8 cellular contexts compared by ENCODE assay signal in genomic region chr9:129140397-129141065, GRCh38. TPM values are rescaled to one million over a fixed set of nuclear protein-coding genes. Genes with fewer than 3 reads are reported as not detected.
A peak's percentile ranks its signal among the peaks of the same experiment; 100 is the strongest.
DNase-seq lines count a peak whose midpoint lies in the region; ATAC-seq, FAIRE-seq and TF ChIP-seq lines count a peak whose summit lies in the region.

No MANE protein-coding gene starts in this region.

- H4K20me1 ChIP-seq in neural progenitor cell (ENCODE audit: low read depth): peaks cover 7% of the 10 kb centered on the region

- peaks cover 9% of the 10 kb centered on the region for H3K27me3 Mint-ChIP-seq in neural progenitor cell (ENCODE audit: insufficient read depth, low read depth)

- H3K4me1 Mint-ChIP-seq in neural progenitor cell: peaks cover 62% of the 10 kb centered on the region

- no peaks in the 10 kb centered on the region for H3K36me3 ChIP-seq in neural progenitor cell

- no peaks in the 10 kb centered on the region for H3K27me3 ChIP-seq in neural progenitor cell

- H3K9me3 ChIP-seq in neural progenitor cell (ENCODE audit: low read depth): no peaks in the 10 kb centered on the region

- peaks cover 10% of the 10 kb centered on the region for H3K36me3 Mint-ChIP-seq in neural progenitor cell

- TF ChIP-seq POLR2A in H54 (IDR thresholded peaks at IDR 0.05; ENCODE audit: low read depth, low read length) (peak; percentile 24; the same call in 1 of the 2 replicates), NB4 (IDR thresholded peaks at IDR 0.05; ENCODE audit: extremely low read depth, insufficient read length) (no peak)

- ATAC-seq in omental fat pad (ENCODE audit: low FRiP score): no peak

- FAIRE-seq in H54 (lab: Jason Lieb, UNC): no peak

- peak overlapping the region; percentile 83 for H3K4me3 Mint-ChIP-seq in neural progenitor cell

- H3K9ac ChIP-seq in neural progenitor cell: no peak overlapping the region

- H3K4me3 ChIP-seq in NB4 (ENCODE audit: low read depth, low read length) (no peak overlapping the region), foreskin fibroblast (ENCODE audit: low read depth in 1 of 2, low read length in 2 of 2) (peak overlapping the region; percentile 51 to 57), neural progenitor cell (peak overlapping the region; percentile 30)

- H3K27ac ChIP-seq in neural progenitor cell: peak overlapping the region; percentile 94

- H3F3A ChIP-seq in neural progenitor cell (ENCODE audit: low read depth): peaks cover 45% of the 10 kb centered on the region

- H3K4me1 ChIP-seq in neural progenitor cell: peaks cover 44% of the 10 kb centered on the region

- H3K9me3 Mint-ChIP-seq in neural progenitor cell: no peaks in the 10 kb centered on the region

- peaks cover 33% of the 10 kb centered on the region for H3K79me2 ChIP-seq in neural progenitor cell (ENCODE audit: low read depth)

- DNase-seq in GM03348 (ENCODE audit: low spot score): peak; percentile 36
- no peak for DNase-seq in H54 (ENCODE audit: insufficient read length, low spot score)
- peak; percentile 81 for DNase-seq in NB4 (ENCODE audit: low read depth)
- DNase-seq in activated CD8-positive, alpha-beta memory T cell treated with anti-CD3 and anti-CD28 coated beads, Interleukin-2, amount 50 U/mL, for 48 hours: peak; percentile 71
- peak in 1 of 2 donors; percentile 64 for DNase-seq in foreskin fibroblast
- DNase-seq in neural progenitor cell (ENCODE audit: low spot score): peak; percentile 58
- DNase-seq in omental fat pad (ENCODE audit: low spot score): no peak
- DNase-seq in NCI-H146 treated with DMSO at 0.1 percent for 48 hours (lab: John Stamatoyannopoulos, UW; ENCODE audit: unreplicated experiment): no peak

- H2AFZ ChIP-seq in neural progenitor cell (replicated peaks): no peak overlapping the region

- H3K4me2 ChIP-seq in neural progenitor cell: peak overlapping the region; percentile 62

- TF ChIP-seq CTCF in NB4 (IDR thresholded peaks at IDR 0.05; ENCODE audit: low read depth, low read length) (no peak), foreskin fibroblast (IDR thresholded peaks at IDR 0.05; ENCODE audit: low read depth, low read length) (no peak), neural progenitor cell (IDR thresholded peaks at IDR 0.05) (no peak), omental fat pad (IDR thresholded peaks at IDR 0.05) (no peak)

- H3K27ac Mint-ChIP-seq in neural progenitor cell: peak overlapping the region; percentile 99

RNA-seq across cellular contexts. Expression of gene PTPA, which starts 29.3 kb away (rescaled TPM):
- 82.4 and 133 TPM in 2 replicates for total RNA-seq in neural progenitor cell (ENCODE audit: low replicate concordance)
- total RNA-seq in omental fat pad: 10 to 100 TPM; 37.2 to 49.5 (median 41.8) TPM

RNA-seq across cellular contexts. Expression of gene CRAT, which starts 29.9 kb away (rescaled TPM):
- total RNA-seq in neural progenitor cell (ENCODE audit: low replicate concordance) (10.1 and 19.3 TPM in 2 replicates), omental fat pad (100 to 1,000 TPM in 1 of 4 donors, 10 to 100 TPM in 3; 47.3 to 107 (median 59.5) TPM)

RNA-seq across cellular contexts. Expression of gene IER5L, which starts 37.5 kb away (rescaled TPM):
- total RNA-seq in neural progenitor cell (ENCODE audit: low replicate concordance) (12.2 and 32.7 TPM in 2 replicates), omental fat pad (10 to 100 TPM in 3 of 4 donors, 1 to 10 TPM in 1; 9.0 to 23.9 (median 20.2) TPM)

RNA-seq across cellular contexts. Expression of gene DOLPP1, which starts 59.6 kb away (rescaled TPM):
- total RNA-seq in neural progenitor cell (ENCODE audit: low replicate concordance): 25.1 and 39.0 TPM in 2 replicates
- total RNA-seq in omental fat pad: 1 to 10 TPM; 4.8 to 7.2 (median 6.6) TPM

Comparison
In these comparisons a context has a peak if more than half of its experiments do, and no peak if none do; other contexts are left out.
1. DNase-seq: peak in GM03348 (single experiment), NB4 (single experiment), activated CD8-positive, alpha-beta memory T cell treated with anti-CD3 and anti-CD28 coated beads, Interleukin-2, amount 50 U/mL, for 48 hours (single experiment) and neural progenitor cell (single experiment); none in H54 (single experiment), omental fat pad (single experiment) and NCI-H146 treated with DMSO at 0.1 percent for 48 hours (single experiment).